ENCODE assay signal across 1 cellular context in genomic region chr13:98450012-98450411, GRCh38.
TF ChIP-seq lines count a peak whose summit lies in the region.

No MANE protein-coding gene starts in this region.

TF ChIP-seq in GM23338, 12 proteins besides CTCF, POLR2A, EP300 and RAD21 (continued from another document):
- TF ChIP-seq NANOG (IDR thresholded peaks at IDR 0.05; ENCODE audit: borderline replicate concordance) (no peak), ETS1 (IDR thresholded peaks at IDR 0.05) (no peak), REST (IDR thresholded peaks at IDR 0.05; ENCODE audit: unreplicated experiment) (no peak), ZNF114 (CRISPR knock-in tag; IDR thresholded peaks at IDR 0.05) (no peak), STAT1 (IDR thresholded peaks at IDR 0.05; ENCODE audit: unreplicated experiment) (no peak), EZH2 (IDR thresholded peaks at IDR 0.05; ENCODE audit: low read depth, unreplicated experiment) (no peak), JUNB (IDR thresholded peaks at IDR 0.05; ENCODE audit: unreplicated experiment) (no peak), EZH2phosphoT487 (IDR thresholded peaks at IDR 0.05; ENCODE audit: unreplicated experiment) (no peak)
